Comparison of ENCODE assay signal across 26 cellular contexts in genomic region chr4:131566026-131566425, GRCh38.
"Had no signal": no experiment of that assay in that cellular context is flagged by ENCODE, and none has a peak within 500 bp of the region (broad histone marks: within the 10 kb centered on the region; RNA-seq: fewer than 3 reads in every experiment).

No MANE protein-coding gene starts in this region.

- H3K4me3 ChIP-seq: MG63, SJSA1 had no signal

- ATAC-seq: activated naive CD4-positive, alpha-beta T cell treated with anti-CD3 and anti-CD28 coated beads, Interleukin-2, amount 50 U/mL, for 72 hours; activated naive CD8-positive, alpha-beta T cell treated with anti-CD3 and anti-CD28 coated beads, Interleukin-2, amount 50 U/mL, for 24 hours; activated T-cell treated with anti-CD3 and anti-CD28 coated beads, Interleukin-2, amount 50 U/mL, for 4 hours had no signal

- H3K9me3 ChIP-seq: MG63, SJSA1 had no signal

- H3K4me1 ChIP-seq: SJSA1 had no signal

- H3K36me3 ChIP-seq: brain microvascular endothelial cell, MG63, SJSA1 had no signal

- H3K27me3 ChIP-seq: brain microvascular endothelial cell, MG63, SJSA1 had no signal

- H3K27ac ChIP-seq: brain microvascular endothelial cell, SJSA1 had no signal

- DNase-seq: activated B cell treated with CpG ODN at 0.5 μM for 24 hours; activated CD4-positive, alpha-beta T cell treated with anti-CD3 and anti-CD28 coated beads for 1 hour; activated CD4-positive, alpha-beta T cell treated with anti-CD3 and anti-CD28 coated beads, Interleukin-2, amount 10 ng/mL, durations not matched to agents 24 days and 14 days; activated CD4-positive, alpha-beta T cell treated with anti-CD3 and anti-CD28 coated beads, Interleukin-2, amount 50 U/mL, for 48 hours; activated CD8-positive, alpha-beta memory T cell treated with anti-CD3 and anti-CD28 coated beads for 24 hours; activated effector memory CD4-positive, alpha-beta T cell treated with anti-CD3 and anti-CD28 coated beads, Interleukin-2, amount 50 U/mL, for 16 hours; activated naive CD4-positive, alpha-beta T cell treated with Interleukin-2 at 50 U/mL for 16 hours; activated naive CD8-positive, alpha-beta T cell treated with anti-CD3 and anti-CD28 coated beads, Interleukin-2, amount 50 U/mL, for 24 hours; activated T-cell treated with anti-CD3 and anti-CD28 coated beads, Interleukin-2, amount 50 U/mL, for 4 hours; amygdala; brain microvascular endothelial cell; caudate nucleus; MG63; MV-4-11; NCI-H1092 treated with DMSO at 0.1 percent for 48 hours; NCI-H1417 treated with DMSO at 0.1 percent for 48 hours; NCI-H1694; NCI-H2029; NCI-H2107; NCI-H2171 treated with DMSO at 0.1 percent for 48 hours; NCI-H226; NCI-H526 treated with DMSO at 0.1 percent for 48 hours; NCI-H82; SHP77 had no signal
